In the genomic region with DNA sequence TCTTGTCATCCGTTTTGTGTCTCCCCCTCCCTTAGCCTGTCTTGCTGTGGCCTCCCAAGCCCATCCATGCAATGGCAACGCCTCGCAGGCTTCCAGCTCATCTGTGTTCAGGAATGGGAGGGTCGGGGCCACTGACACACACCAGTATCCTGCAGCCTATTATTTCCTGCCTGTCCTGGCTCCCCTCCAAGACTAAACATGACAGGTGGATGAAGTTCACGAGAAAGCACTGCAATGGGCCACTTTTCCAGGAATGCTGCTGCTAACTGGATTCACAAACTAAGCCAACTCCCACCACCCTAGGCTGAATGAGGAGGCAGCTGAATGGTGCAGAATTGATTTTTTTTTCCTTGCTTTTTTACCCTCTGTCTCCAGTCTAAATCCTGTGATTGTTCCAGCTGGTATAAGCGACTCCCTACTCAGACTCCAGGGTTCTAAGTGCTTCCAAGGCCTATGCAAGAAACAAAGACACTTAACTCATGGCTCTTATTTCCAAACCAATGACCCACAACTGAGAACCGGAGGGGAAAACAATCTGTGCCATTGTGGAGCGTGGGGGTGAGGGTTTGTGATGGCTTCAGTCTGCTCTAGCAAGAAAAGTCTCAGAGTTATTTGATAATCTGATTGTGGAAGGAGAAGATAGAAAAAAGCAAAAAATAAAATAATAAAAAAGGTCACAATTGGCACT, we compare ENCODE assay signal across 23 cellular contexts. TPM values are rescaled to one million over a fixed set of nuclear protein-coding genes. Genes with fewer than 3 reads are reported as not detected.
A peak's percentile ranks its signal among the peaks of the same experiment; 100 is the strongest.
DNase-seq lines count a peak whose midpoint lies in the region; ATAC-seq, FAIRE-seq and TF ChIP-seq lines count a peak whose summit lies in the region.
"Had no signal": no experiment of that assay in that cellular context is flagged by ENCODE, and none has a peak within 500 bp of the region (broad histone marks: within the 10 kb centered on the region; RNA-seq: fewer than 3 reads in every experiment).

No MANE protein-coding gene starts in this region.

- BruUV-seq in MCF 10A (replicated peaks; lab: Mats Ljungman, UMichigan): no TSS peak
- no TSS peak for BruUV-seq in mammary epithelial cell (replicated peaks; lab: Mats Ljungman, UMichigan)

- no peak overlapping the region for H3K4me3 Mint-ChIP-seq in MCF 10A (ENCODE audit: unreplicated experiment)
- H3K4me3 Mint-ChIP-seq: activated CD4-positive, alpha-beta memory T cell treated with anti-CD3 and anti-CD28 coated beads for 36 hours; activated naive CD4-positive, alpha-beta T cell treated with anti-CD3 and anti-CD28 coated beads, Interleukin-2, amount 50 U/mL, for 24 hours; CD4-positive, alpha-beta T cell; stimulated activated naive CD8-positive, alpha-beta T cell treated with anti-CD3 and anti-CD28 coated beads, Interleukin-15, amount 100 ng/mL, for 72 hours had no signal

- no peaks in the 10 kb centered on the region for H3K27me3 Mint-ChIP-seq in MCF 10A (ENCODE audit: insufficient read depth, unreplicated experiment)

- H3K9me3 Mint-ChIP-seq in MCF 10A (ENCODE audit: unreplicated experiment): peaks cover 14% of the 10 kb centered on the region
- H3K9me3 Mint-ChIP-seq: activated CD4-positive, alpha-beta memory T cell treated with anti-CD3 and anti-CD28 coated beads for 36 hours; activated naive CD4-positive, alpha-beta T cell treated with anti-CD3 and anti-CD28 coated beads, Interleukin-2, amount 50 U/mL, for 24 hours; CD4-positive, alpha-beta T cell had no signal

- no peaks in the 10 kb centered on the region for H3K4me1 Mint-ChIP-seq in MCF 10A (ENCODE audit: insufficient read depth, unreplicated experiment)
- H3K4me1 Mint-ChIP-seq: activated naive CD4-positive, alpha-beta T cell treated with anti-CD3 and anti-CD28 coated beads, Interleukin-2, amount 50 U/mL, for 24 hours; stimulated activated naive CD8-positive, alpha-beta T cell treated with anti-CD3 and anti-CD28 coated beads, Interleukin-15, amount 100 ng/mL, for 72 hours had no signal

- no peak overlapping the region for H3K27ac ChIP-seq in mammary epithelial cell (ENCODE audit: insufficient read depth, low read depth, low read length)
- no peak overlapping the region for H3K27ac ChIP-seq in right cardiac atrium (ENCODE audit: low read length)
- peak overlapping the region; percentile 37 for H3K27ac ChIP-seq in stomach smooth muscle (ENCODE audit: low read length)
- H3K27ac ChIP-seq: epithelial cell of prostate, gastrocnemius medialis, RWPE1, sigmoid colon had no signal

- H3K4me1 ChIP-seq in mammary epithelial cell (ENCODE audit: insufficient read depth, low read length) (no peaks in the 10 kb centered on the region), right cardiac atrium (ENCODE audit: control insufficient read depth, insufficient read depth, low read length) (no peaks in the 10 kb centered on the region), stomach smooth muscle (ENCODE audit: control insufficient read depth, insufficient read depth, low read length) (peaks cover 19% of the 10 kb centered on the region)
- H3K4me1 ChIP-seq: gastrocnemius medialis had no signal

- POLR2A ChIA-PET in MCF 10A (lab: Yijun Ruan, JAX): no interaction called here

- no peaks in the 10 kb centered on the region for H3K36me3 ChIP-seq in mammary epithelial cell (ENCODE audit: insufficient read depth, low read length)
- H3K36me3 ChIP-seq in stomach smooth muscle (ENCODE audit: control insufficient read depth in 2 of 2, insufficient read depth in 2 of 2, low read length in 2 of 2): no peaks in the 10 kb centered on the region
- H3K36me3 ChIP-seq: gastrocnemius medialis, sigmoid colon had no signal

- CTCF ChIA-PET in MCF 10A (lab: Yijun Ruan, JAX): interaction anchor here (0.7 to 1.6 kb wide), 3 partner anchors 10 to 97 kb away, joined by 3 read pairs; no protein-coding TSS in a partner anchor
- CTCF ChIA-PET in mammary epithelial cell (lab: Charles Lee; ENCODE audit: low non-redundant PET): no interaction called here

- H3K9me3 ChIP-seq in mammary epithelial cell (replicated peaks; ENCODE audit: insufficient read depth, low read length) (no peaks in the 10 kb centered on the region), right cardiac atrium (ENCODE audit: control insufficient read depth, low read length) (no peaks in the 10 kb centered on the region), stomach smooth muscle (ENCODE audit: control insufficient read depth in 2 of 2, low read length in 2 of 2) (no peaks in the 10 kb centered on the region)

- H3K4me3 ChIP-seq in mammary epithelial cell (replicated peaks in 1 of 3; ENCODE audit: insufficient read depth in 1 of 3, low read depth in 2 of 3, low read length in 3 of 3) (no peak overlapping the region), right cardiac atrium (ENCODE audit: low read length) (no peak overlapping the region), stomach smooth muscle (ENCODE audit: low read length in 2 of 2) (no peak overlapping the region)
- H3K4me3 ChIP-seq: gastrocnemius medialis, GM12878, sigmoid colon had no signal

- intact Hi-C loops in MCF 10A (cut with micrococcal nuclease): no loop called here
- intact Hi-C loops in mammary epithelial cell (cut with micrococcal nuclease): no loop called here
- intact Hi-C loops in right cardiac atrium (cut with DNase I): no loop called here

- dilution Hi-C loops in mammary epithelial cell (cut with HindIII; ENCODE audit: low sequenced_read_pairs): no loop called here

- H4K20me1 ChIP-seq in mammary epithelial cell (ENCODE audit: insufficient read depth, low read length): no peaks in the 10 kb centered on the region

- WGBS in mammary epithelial cell (ENCODE audit: low coverage, missing lambda C conversion rate): 37% methylated on average over 7 of the region's 8 CpGs
- 52% methylated on average over 8 of the region's 8 CpGs for WGBS in right cardiac atrium

- H3K27me3 ChIP-seq in mammary epithelial cell (ENCODE audit: insufficient read depth, low read length) (no peaks in the 10 kb centered on the region), right cardiac atrium (ENCODE audit: control insufficient read depth, insufficient read depth) (no peaks in the 10 kb centered on the region), stomach smooth muscle (ENCODE audit: control insufficient read depth in 1 of 2, insufficient read depth in 2 of 2, low read length in 2 of 2) (no peaks in the 10 kb centered on the region)
- H3K27me3 ChIP-seq: sigmoid colon had no signal

- DNase-seq in MCF 10A (ENCODE audit: unreplicated experiment) (peak; percentile 16), mammary epithelial cell (no peak), NCI-H345 (lab: John Stamatoyannopoulos, UW) (peak; percentile 59), right cardiac atrium (peak in 2 of 3 donors; percentile 21 to 56), NCI-H146 (lab: John Stamatoyannopoulos, UW) (no peak), frontal cortex (ENCODE audit: low spot score in 2 of 2) (no peak)
- DNase-seq: activated CD4-positive, alpha-beta memory T cell treated with anti-CD3 and anti-CD28 coated beads for 36 hours; activated T-cell treated with anti-CD3 and anti-CD28 coated beads, Interleukin-2, amount 50 U/mL, for 1 hour; CD4-positive, alpha-beta T cell; gastrocnemius medialis; NK-92 treated with Interleukin-12 subunit alpha and Interleukin-12 subunit beta, amount 100 ng/mL, for 24 hours; sigmoid colon; stimulated activated naive CD8-positive, alpha-beta T cell treated with anti-CD3 and anti-CD28 coated beads, Interleukin-15, amount 100 ng/mL, for 72 hours had no signal

- no peak for FAIRE-seq in frontal cortex (lab: Jason Lieb, UNC)
- FAIRE-seq: colon, G401.6, GM12878, urothelium cell line had no signal

- H2AFZ ChIP-seq in mammary epithelial cell (ENCODE audit: low read depth, low read length): no peak overlapping the region

- H3K79me2 ChIP-seq in mammary epithelial cell (ENCODE audit: insufficient read depth, low read length): no peaks in the 10 kb centered on the region

- H3K27ac Mint-ChIP-seq in MCF 10A (ENCODE audit: low read depth, unreplicated experiment): no peak overlapping the region
- H3K27ac Mint-ChIP-seq: activated CD4-positive, alpha-beta memory T cell treated with anti-CD3 and anti-CD28 coated beads for 36 hours; activated naive CD4-positive, alpha-beta T cell treated with anti-CD3 and anti-CD28 coated beads, Interleukin-2, amount 50 U/mL, for 24 hours; CD4-positive, alpha-beta T cell; stimulated activated naive CD8-positive, alpha-beta T cell treated with anti-CD3 and anti-CD28 coated beads, Interleukin-15, amount 100 ng/mL, for 72 hours had no signal

- TF ChIP-seq CTCF in MCF 10A (IDR thresholded peaks at IDR 0.05; ENCODE audit: unreplicated experiment) (no peak), mammary epithelial cell (conservative IDR thresholded peaks at IDR 0.05 in 1 of 2, IDR thresholded peaks at IDR 0.05 in 1 of 2; ENCODE audit: extremely low read depth in 1 of 2, insufficient read depth in 1 of 2, low read depth in 1 of 2, low read length in 2 of 2) (no peak)

- ATAC-seq in right cardiac atrium (peak; percentile 52 to 90), GM19467 (IDR thresholded peaks at IDR 0.05; ENCODE audit: unreplicated experiment) (no peak)
- ATAC-seq: gastrocnemius medialis; GM12878; stimulated activated naive CD8-positive, alpha-beta T cell treated with anti-CD3 and anti-CD28 coated beads, Interleukin-15, amount 100 ng/mL, for 72 hours had no signal

- H3K36me3 Mint-ChIP-seq in MCF 10A (ENCODE audit: insufficient read depth, unreplicated experiment): no peaks in the 10 kb centered on the region
- H3K36me3 Mint-ChIP-seq: activated CD4-positive, alpha-beta memory T cell treated with anti-CD3 and anti-CD28 coated beads for 36 hours; activated naive CD4-positive, alpha-beta T cell treated with anti-CD3 and anti-CD28 coated beads, Interleukin-2, amount 50 U/mL, for 24 hours had no signal

- H3K9ac ChIP-seq in mammary epithelial cell (ENCODE audit: insufficient read depth, low read length) (no peak overlapping the region), stomach smooth muscle (ENCODE audit: low read length in 2 of 2) (peak overlapping the region in 1 of 2 donors; percentile 13)

- in situ Hi-C loops in mammary epithelial cell (cut with MboI; ENCODE audit: low sequenced_read_pairs in 2 of 2): no loop called here

- no peak overlapping the region for H3K4me2 ChIP-seq in mammary epithelial cell (ENCODE audit: insufficient read depth, low read depth, low read length)

RNA-seq across cellular contexts. Expression of a gene that starts 23.3 kb away (rescaled TPM):
- total RNA-seq in MCF 10A (2022): 1.1 and 1.7 TPM in 2 replicates
- under 1 TPM; 0.16 to 0.50 TPM for total RNA-seq in mammary epithelial cell
- 0.24 TPM for polyA plus RNA-seq in mammary epithelial cell
- polyA minus RNA-seq in mammary epithelial cell: not detected
- total RNA-seq in right cardiac atrium: 10 to 100 TPM; 24.7 to 37.2 (median 31.0) TPM
- 13.2 TPM for polyA plus RNA-seq in right cardiac atrium
- 3.3 TPM for total RNA-seq in frontal cortex
- total RNA-seq: activated CD4-positive, alpha-beta memory T cell treated with anti-CD3 and anti-CD28 coated beads for 36 hours; CD4-positive, alpha-beta T cell; GM12878; T-helper 1 cell treated with Interleukin-12 subunit alpha and Interleukin-12 subunit beta and Interleukin-4 antibody, amounts not matched to agents 30 ng/mL and 1 ng/mL, for 36 hours had no signal
- polyA plus RNA-seq: GM12878 had no signal

RNA-seq across cellular contexts. Expression of a gene that starts 51.5 kb away (rescaled TPM):
- 10.2 and 11.9 TPM in 2 replicates for total RNA-seq in MCF 10A (2022)
- 10 to 100 TPM; 16.3 to 27.8 TPM for total RNA-seq in mammary epithelial cell
- polyA plus RNA-seq in mammary epithelial cell: 22.5 TPM
- polyA minus RNA-seq in mammary epithelial cell: 11.3 TPM
- total RNA-seq in right cardiac atrium: 10 to 100 TPM; 11.9 to 17.6 (median 15.9) TPM
- 15.0 TPM for polyA plus RNA-seq in right cardiac atrium
- 4.9 TPM for total RNA-seq in frontal cortex

Comparison
In these comparisons a context has a peak if more than half of its experiments do, and no peak if none do; other contexts are left out.
1. DNase-seq: peak in MCF 10A (single experiment), NCI-H345 (single experiment) and right cardiac atrium (2 of 3); none in mammary epithelial cell (single experiment), NCI-H146 (single experiment) and frontal cortex (0 of 2).